9 cellular contexts compared by ENCODE assay signal in the genomic region with DNA sequence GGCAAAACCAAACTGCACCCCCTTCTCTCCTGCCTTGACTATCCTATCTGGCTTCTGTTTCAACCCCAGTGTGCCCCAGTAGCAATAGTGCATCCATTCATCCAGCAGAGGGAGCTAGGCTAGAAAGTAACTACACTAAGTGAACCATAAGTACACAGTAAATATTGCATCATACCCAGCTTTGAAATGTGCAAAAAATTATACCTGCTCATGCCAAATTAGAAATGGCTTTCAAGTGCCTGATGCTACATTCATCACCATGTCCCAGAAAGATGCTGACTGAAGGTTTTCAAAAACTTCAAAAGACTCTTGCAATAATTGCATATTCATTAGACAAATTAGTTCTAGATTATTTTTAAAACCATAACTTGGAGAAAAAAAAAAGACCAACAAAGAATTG.
DNase-seq lines count a peak whose midpoint lies in the region; ATAC-seq and TF ChIP-seq lines count a peak whose summit lies in the region.
"Had no signal": no experiment of that assay in that cellular context is flagged by ENCODE, and none has a peak within 500 bp of the region (broad histone marks: within the 10 kb centered on the region; RNA-seq: fewer than 3 reads in every experiment).

No MANE protein-coding gene starts in this region.

- peaks cover 2% of the 10 kb centered on the region for H3K27me3 Mint-ChIP-seq in activated T-helper 1 cell treated with anti-CD3 and anti-CD28 coated beads, Interleukin-12 subunit alpha, Interleukin-12 subunit beta, Interleukin-2, Interleukin-4 antibody, amounts not matched to agents 30 ng/mL and 10 ng/mL and 1 ng/mL, durations not matched to agents 14 hours and 24 hours and 36 hours (ENCODE audit: insufficient read depth)
- H3K27me3 Mint-ChIP-seq: dendritic cell treated with granulocyte-macrophage colony-stimulating factor and Interleukin-4, amounts not matched to agents 40 ng/mL and 50 ng/mL, for 4 days had no signal

- no peaks in the 10 kb centered on the region for H3K9me3 Mint-ChIP-seq in activated T-helper 1 cell treated with anti-CD3 and anti-CD28 coated beads, Interleukin-12 subunit alpha, Interleukin-12 subunit beta, Interleukin-2, Interleukin-4 antibody, amounts not matched to agents 30 ng/mL and 10 ng/mL and 1 ng/mL, durations not matched to agents 14 hours and 24 hours and 36 hours
- H3K9me3 Mint-ChIP-seq: dendritic cell treated with granulocyte-macrophage colony-stimulating factor and Interleukin-4, amounts not matched to agents 40 ng/mL and 50 ng/mL, for 4 days had no signal

- intact Hi-C loops in activated T-helper 1 cell treated with anti-CD3 and anti-CD28 coated beads, Interleukin-12 subunit alpha, Interleukin-12 subunit beta, Interleukin-2, Interleukin-4 antibody, amounts not matched to agents 30 ng/mL and 10 ng/mL and 1 ng/mL, durations not matched to agents 14 hours and 24 hours and 36 hours (cut with micrococcal nuclease): loop anchor here (1.0 to 10.0 kb wide), 4 partner anchors 144 to 1477 kb away; no protein-coding TSS in a partner anchor
- intact Hi-C loops in heart left ventricle (cut with DNase I): loop anchor here in 9 of 10 donors (5.0 to 10.0 kb wide), 12 partner anchors 133 to 1477 kb away; partner anchors contain the start of gene PRELID2 (in 1 of the 9)
- intact Hi-C loops in sciatic nerve (cut with DNase I): loop anchor here (10.0 kb wide), 1 partner anchor 153 kb away; the partner anchor contains the start of gene PRELID2

- no peaks in the 10 kb centered on the region for H3K4me1 Mint-ChIP-seq in activated T-helper 1 cell treated with anti-CD3 and anti-CD28 coated beads, Interleukin-12 subunit alpha, Interleukin-12 subunit beta, Interleukin-2, Interleukin-4 antibody, amounts not matched to agents 30 ng/mL and 10 ng/mL and 1 ng/mL, durations not matched to agents 14 hours and 24 hours and 36 hours (ENCODE audit: low read depth)

- no peaks in the 10 kb centered on the region for H3K27me3 ChIP-seq in heart left ventricle

- no peaks in the 10 kb centered on the region for H3K9me3 ChIP-seq in heart left ventricle

- H3K4me3 Mint-ChIP-seq in activated T-helper 1 cell treated with anti-CD3 and anti-CD28 coated beads, Interleukin-12 subunit alpha, Interleukin-12 subunit beta, Interleukin-2, Interleukin-4 antibody, amounts not matched to agents 30 ng/mL and 10 ng/mL and 1 ng/mL, durations not matched to agents 14 hours and 24 hours and 36 hours: no peak overlapping the region
- H3K4me3 Mint-ChIP-seq: dendritic cell treated with granulocyte-macrophage colony-stimulating factor and Interleukin-4, amounts not matched to agents 40 ng/mL and 50 ng/mL, for 4 days had no signal

- peak; percentile 91 for ATAC-seq in GM19463 (IDR thresholded peaks at IDR 0.05; ENCODE audit: unreplicated experiment)
- ATAC-seq in HG03439 (IDR thresholded peaks at IDR 0.05; ENCODE audit: unreplicated experiment): peak; percentile 98
- ATAC-seq in heart left ventricle: peak; percentile 70 to 93 (median 83)
- ATAC-seq in sciatic nerve: peak; percentile 84

- DNase-seq in G401 (ENCODE audit: low spot score): peak; percentile 25
- DNase-seq in NCI-H510A (lab: John Stamatoyannopoulos, UW): peak; percentile 34
- DNase-seq in activated T-helper 1 cell treated with anti-CD3 and anti-CD28 coated beads, Interleukin-12 subunit alpha, Interleukin-12 subunit beta, Interleukin-2, Interleukin-4 antibody, amounts not matched to agents 30 ng/mL and 10 ng/mL and 1 ng/mL, durations not matched to agents 14 hours and 24 hours and 36 hours (ENCODE audit: low spot score): peak; percentile 2
- peak in 4 of 5 donors; percentile 24 to 43 (median 26) for DNase-seq in heart left ventricle
- no peak for DNase-seq in sciatic nerve (ENCODE audit: low spot score)
- DNase-seq in activated gamma-delta T cell treated with Interleukin-2 at 50 U/mL for 16 hours: no peak

- H3K4me3 ChIP-seq in heart left ventricle: no peak overlapping the region

- TF ChIP-seq CTCF in heart left ventricle (IDR thresholded peaks at IDR 0.05): peak; percentile 38 to 74 (median 61)

- no peak overlapping the region for H3K27ac Mint-ChIP-seq in activated T-helper 1 cell treated with anti-CD3 and anti-CD28 coated beads, Interleukin-12 subunit alpha, Interleukin-12 subunit beta, Interleukin-2, Interleukin-4 antibody, amounts not matched to agents 30 ng/mL and 10 ng/mL and 1 ng/mL, durations not matched to agents 14 hours and 24 hours and 36 hours
- H3K27ac Mint-ChIP-seq: dendritic cell treated with granulocyte-macrophage colony-stimulating factor and Interleukin-4, amounts not matched to agents 40 ng/mL and 50 ng/mL, for 4 days had no signal

- no peaks in the 10 kb centered on the region for H3K36me3 Mint-ChIP-seq in activated T-helper 1 cell treated with anti-CD3 and anti-CD28 coated beads, Interleukin-12 subunit alpha, Interleukin-12 subunit beta, Interleukin-2, Interleukin-4 antibody, amounts not matched to agents 30 ng/mL and 10 ng/mL and 1 ng/mL, durations not matched to agents 14 hours and 24 hours and 36 hours (ENCODE audit: low read depth)

- peaks cover 0 to 22% (median 4%) of the 10 kb centered on the region in 12 donors for H3K4me1 ChIP-seq in heart left ventricle

- TF ChIP-seq POLR2A in heart left ventricle (IDR thresholded peaks at IDR 0.05): no peak

- H3K27ac ChIP-seq in heart left ventricle: peak overlapping the region in 1 of 12 donors; percentile 73

- in situ Hi-C loops in G401 (cut with HindIII; ENCODE audit: low sequenced_read_pairs): loop anchor here (25.0 kb wide), 1 partner anchor 381 kb away; no protein-coding TSS in a partner anchor

- no peaks in the 10 kb centered on the region for H3K36me3 ChIP-seq in heart left ventricle

Comparison
In these comparisons a context has a peak if more than half of its experiments do, and no peak if none do; other contexts are left out.
1. DNase-seq: peak in G401 (single experiment), NCI-H510A (single experiment), activated T-helper 1 cell treated with anti-CD3 and anti-CD28 coated beads, Interleukin-12 subunit alpha, Interleukin-12 subunit beta, Interleukin-2, Interleukin-4 antibody, amounts not matched to agents 30 ng/mL and 10 ng/mL and 1 ng/mL, durations not matched to agents 14 hours and 24 hours and 36 hours (single experiment) and heart left ventricle (4 of 5); none in sciatic nerve (single experiment) and activated gamma-delta T cell treated with Interleukin-2 at 50 U/mL for 16 hours (single experiment).
2. Peak in every context shown above with its lines, with median percentiles within 50 percentile points of each other: ATAC-seq.